ENCODE assay signal across 1 cellular context in the genomic region with DNA sequence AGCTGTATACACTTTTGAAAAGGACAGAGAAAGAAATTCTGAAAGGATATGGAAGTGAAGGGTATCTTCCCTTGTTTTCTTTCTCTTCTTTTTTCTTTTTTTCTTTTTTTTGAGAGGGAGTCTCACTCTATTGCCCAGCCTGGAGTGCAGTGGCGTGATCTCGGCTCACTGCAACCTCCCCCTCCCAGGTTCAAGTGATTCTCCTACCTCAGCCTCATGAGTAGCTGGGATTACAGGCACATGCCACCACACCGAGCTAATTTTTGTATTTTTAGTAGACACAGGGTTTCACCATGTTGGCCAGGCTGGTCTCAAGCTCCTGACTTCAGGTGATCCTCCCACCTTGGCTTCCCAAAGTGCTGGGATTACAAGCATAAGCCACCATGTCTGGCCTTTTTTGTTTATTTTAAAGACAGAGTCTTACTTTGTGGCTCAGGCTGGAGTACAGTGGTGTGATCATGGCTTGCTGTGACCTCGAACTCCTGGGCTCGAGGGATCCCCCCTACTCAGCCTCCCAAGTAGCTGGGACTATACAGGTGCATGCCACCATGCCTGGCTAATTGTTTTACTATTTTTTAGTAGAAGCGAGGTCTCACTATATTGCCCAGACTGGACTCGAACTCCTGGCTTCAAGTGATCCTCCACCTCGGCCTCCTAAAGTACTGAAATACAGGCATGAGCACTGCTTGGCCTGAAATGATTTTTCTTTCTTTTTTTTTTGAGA.
TF ChIP-seq lines count a peak whose summit lies in the region.
"Not testable (repeated sequence)": the region's sequence is repeated elsewhere in the genome, so short reads cannot be mapped to it uniquely, and the experiment has no call there.

No MANE protein-coding gene starts in this region.

TF ChIP-seq in HepG2, 621 proteins besides CTCF, POLR2A, EP300 and RAD21:
- TF ChIP-seq ZNF572 (CRISPR knock-in tag; IDR thresholded peaks at IDR 0.05) (0 out of 2 replicates have a peak, but pooled peaks have one; percentile 15), KAT7 (CRISPR knock-in tag; IDR thresholded peaks at IDR 0.05; ENCODE audit: borderline replicate concordance) (peak; percentile 44; the same call in 1 of the 2 replicates), ZNF460 (CRISPR knock-in tag; IDR thresholded peaks at IDR 0.05; ENCODE audit: borderline replicate concordance) (peak; percentile 61; the same call in 1 of the 2 replicates), ZNF552 (CRISPR knock-in tag; IDR thresholded peaks at IDR 0.05; ENCODE audit: borderline replicate concordance) (0 out of 2 replicates have a peak, but pooled peaks have one; percentile 31), CC2D1A (CRISPR knock-in tag; IDR thresholded peaks at IDR 0.05) (0 out of 2 replicates have a peak, but pooled peaks have one; percentile 63), ZNF121 (CRISPR knock-in tag; IDR thresholded peaks at IDR 0.05) (peak; percentile 92), ZMAT3 (CRISPR knock-in tag; conservative IDR thresholded peaks at IDR 0.05) (0 out of 2 replicates have a peak, but pooled peaks have one; percentile 8), BRD4 (CRISPR knock-in tag; IDR thresholded peaks at IDR 0.05) (0 out of 2 replicates have a peak, but pooled peaks have one; percentile 54), FOXA1 (CRISPR knock-in tag; IDR thresholded peaks at IDR 0.05) (0 out of 2 replicates have a peak, but pooled peaks have one; percentile 8), GABPB1 (CRISPR knock-in tag; IDR thresholded peaks at IDR 0.05) (0 out of 2 replicates have a peak, but pooled peaks have one; percentile 10), ZNF724P (CRISPR knock-in tag; IDR thresholded peaks at IDR 0.05; ENCODE audit: borderline replicate concordance) (peak; percentile 49; the same call in 1 of the 2 replicates), ARNT2 (CRISPR knock-in tag; IDR thresholded peaks at IDR 0.05; ENCODE audit: low read depth) (0 out of 2 replicates have a peak, but pooled peaks have one; percentile 54), ZNF354B (CRISPR knock-in tag; IDR thresholded peaks at IDR 0.05) (peak; percentile 55; the same call in 1 of the 2 replicates), TARDBP (CRISPR knock-in tag; IDR thresholded peaks at IDR 0.05) (0 out of 2 replicates have a peak, but pooled peaks have one; percentile 35), ZNF556 (CRISPR knock-in tag; IDR thresholded peaks at IDR 0.05; ENCODE audit: borderline replicate concordance) (0 out of 2 replicates have a peak, but pooled peaks have one; percentile 12)
- TF ChIP-seq, protein P1, sequence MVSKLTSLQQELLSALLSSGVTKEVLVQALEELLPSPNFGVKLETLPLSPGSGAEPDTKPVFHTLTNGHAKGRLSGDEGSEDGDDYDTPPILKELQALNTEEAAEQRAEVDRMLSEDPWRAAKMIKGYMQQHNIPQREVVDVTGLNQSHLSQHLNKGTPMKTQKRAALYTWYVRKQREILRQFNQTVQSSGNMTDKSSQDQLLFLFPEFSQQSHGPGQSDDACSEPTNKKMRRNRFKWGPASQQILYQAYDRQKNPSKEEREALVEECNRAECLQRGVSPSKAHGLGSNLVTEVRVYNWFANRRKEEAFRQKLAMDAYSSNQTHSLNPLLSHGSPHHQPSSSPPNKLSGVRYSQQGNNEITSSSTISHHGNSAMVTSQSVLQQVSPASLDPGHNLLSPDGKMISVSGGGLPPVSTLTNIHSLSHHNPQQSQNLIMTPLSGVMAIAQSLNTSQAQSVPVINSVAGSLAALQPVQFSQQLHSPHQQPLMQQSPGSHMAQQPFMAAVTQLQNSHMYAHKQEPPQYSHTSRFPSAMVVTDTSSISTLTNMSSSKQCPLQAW (CRISPR knock-in tag; IDR thresholded peaks at IDR 0.05): peak; percentile 50; the same call in 1 of the 2 replicates
- TF ChIP-seq, protein P2, sequence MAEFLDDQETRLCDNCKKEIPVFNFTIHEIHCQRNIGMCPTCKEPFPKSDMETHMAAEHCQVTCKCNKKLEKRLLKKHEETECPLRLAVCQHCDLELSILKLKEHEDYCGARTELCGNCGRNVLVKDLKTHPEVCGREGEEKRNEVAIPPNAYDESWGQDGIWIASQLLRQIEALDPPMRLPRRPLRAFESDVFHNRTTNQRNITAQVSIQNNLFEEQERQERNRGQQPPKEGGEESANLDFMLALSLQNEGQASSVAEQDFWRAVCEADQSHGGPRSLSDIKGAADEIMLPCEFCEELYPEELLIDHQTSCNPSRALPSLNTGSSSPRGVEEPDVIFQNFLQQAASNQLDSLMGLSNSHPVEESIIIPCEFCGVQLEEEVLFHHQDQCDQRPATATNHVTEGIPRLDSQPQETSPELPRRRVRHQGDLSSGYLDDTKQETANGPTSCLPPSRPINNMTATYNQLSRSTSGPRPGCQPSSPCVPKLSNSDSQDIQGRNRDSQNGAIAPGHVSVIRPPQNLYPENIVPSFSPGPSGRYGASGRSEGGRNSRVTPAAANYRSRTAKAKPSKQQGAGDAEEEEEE (CRISPR knock-in tag; IDR thresholded peaks at IDR 0.05; ENCODE audit: borderline replicate concordance): 0 out of 2 replicates have a peak, but pooled peaks have one; percentile 67
- TF ChIP-seq FOXA1 (IDR thresholded peaks at IDR 0.05): not testable (repeated sequence)
- TF ChIP-seq, protein P3, sequence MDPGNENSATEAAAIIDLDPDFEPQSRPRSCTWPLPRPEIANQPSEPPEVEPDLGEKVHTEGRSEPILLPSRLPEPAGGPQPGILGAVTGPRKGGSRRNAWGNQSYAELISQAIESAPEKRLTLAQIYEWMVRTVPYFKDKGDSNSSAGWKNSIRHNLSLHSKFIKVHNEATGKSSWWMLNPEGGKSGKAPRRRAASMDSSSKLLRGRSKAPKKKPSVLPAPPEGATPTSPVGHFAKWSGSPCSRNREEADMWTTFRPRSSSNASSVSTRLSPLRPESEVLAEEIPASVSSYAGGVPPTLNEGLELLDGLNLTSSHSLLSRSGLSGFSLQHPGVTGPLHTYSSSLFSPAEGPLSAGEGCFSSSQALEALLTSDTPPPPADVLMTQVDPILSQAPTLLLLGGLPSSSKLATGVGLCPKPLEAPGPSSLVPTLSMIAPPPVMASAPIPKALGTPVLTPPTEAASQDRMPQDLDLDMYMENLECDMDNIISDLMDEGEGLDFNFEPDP (CRISPR knock-in tag; conservative IDR thresholded peaks at IDR 0.05): 0 out of 2 replicates have a peak, but pooled peaks have one; percentile 47
